ENCODE assay signal across 21 cellular contexts in genomic region chr12:116644806-116645205, GRCh38.
"Had no signal": no experiment of that assay in that cellular context is flagged by ENCODE, and none has a peak within 500 bp of the region (broad histone marks: within the 10 kb centered on the region; RNA-seq: fewer than 3 reads in every experiment).

No MANE protein-coding gene starts in this region.

- ATAC-seq: Panc1, PC-3, T-cell had no signal

- H3K27ac ChIP-seq: KMS-11, RWPE1 had no signal

- H3K9ac ChIP-seq: KMS-11, SK-N-SH had no signal

- H3K9me3 ChIP-seq: SK-N-SH had no signal

- H3K9me2 ChIP-seq: SK-N-SH had no signal

- H3K4me2 ChIP-seq: KMS-11, SK-N-SH had no signal

- DNase-seq: MM.1S, NCI-H1092 treated with DMSO at 0.1 percent for 48 hours, NCI-H1436, NCI-H187, NCI-H2029, NCI-H2081 treated with DMSO at 0.1 percent for 48 hours, NCI-H2171, NCI-H226, NCI-H446, NCI-H510A, NCI-H524 treated with DMSO at 0.1 percent for 48 hours, NCI-H69, NCI-H774, PC-3, SHP77, SK-N-SH, SW 1271, T-cell had no signal
